ENCODE assay signal across 16 cellular contexts in genomic region chr11:122715883-122716282, GRCh38.
DNase-seq lines count a peak whose midpoint lies in the region; ATAC-seq and TF ChIP-seq lines count a peak whose summit lies in the region.
"Had no signal": no experiment of that assay in that cellular context is flagged by ENCODE, and none has a peak within 500 bp of the region (broad histone marks: within the 10 kb centered on the region; RNA-seq: fewer than 3 reads in every experiment).

No MANE protein-coding gene starts in this region.

- peak overlapping the region; percentile 14 to 74 (median 68) for H3K27ac Mint-ChIP-seq in CD4-positive, CD25-positive, alpha-beta regulatory T cell

- no peaks in the 10 kb centered on the region for H3K9me3 Mint-ChIP-seq in CD4-positive, CD25-positive, alpha-beta regulatory T cell

- peak overlapping the region in 1 of 4 donors; percentile 21 for H3K4me3 Mint-ChIP-seq in CD4-positive, CD25-positive, alpha-beta regulatory T cell

- H3K4me1 ChIP-seq in CD4-positive, CD25-positive, alpha-beta regulatory T cell (ENCODE audit: control insufficient read depth, insufficient read depth, low read length, poor library complexity, severe bottlenecking): peaks cover 20% of the 10 kb centered on the region
- H3K4me1 ChIP-seq in neutrophil (ENCODE audit: control insufficient read depth in 1 of 2, insufficient read depth in 1 of 2, low read depth in 1 of 2, low read length in 1 of 2): peaks cover 55 to 62% of the 10 kb centered on the region in 2 experiments
- no peaks in the 10 kb centered on the region for H3K4me1 ChIP-seq in prostate gland (replicated peaks)

- no peak for DNase-seq in CD4-positive, CD25-positive, alpha-beta regulatory T cell
- DNase-seq in HL-60 (ENCODE audit: low read depth in 1 of 2, low spot score in 1 of 2) (no peak), prostate gland (ENCODE audit: low spot score) (no peak), NCI-H446 treated with DMSO at 0.1 percent for 48 hours (lab: John Stamatoyannopoulos, UW) (no peak)
- DNase-seq: hippocampal formation; Kasumi-1; midbrain; NCI-H2171; NCI-H748 treated with DMSO at 0.1 percent for 48 hours; occipital lobe; stimulated activated CD4-positive, alpha-beta T cell treated with anti-CD3 and anti-CD28 coated beads, Interleukin-4, amount 100 ng/mL, for 1 hour had no signal

- TF ChIP-seq POLR2A in prostate gland (IDR thresholded peaks at IDR 0.05): no peak

- no peak overlapping the region for H3K4me3 ChIP-seq in CD4-positive, CD25-positive, alpha-beta regulatory T cell (ENCODE audit: low read depth, low read length)
- no peak overlapping the region for H3K4me3 ChIP-seq in HL-60 (replicated peaks; ENCODE audit: insufficient read depth, low read length)
- no peak overlapping the region for H3K4me3 ChIP-seq in neutrophil (ENCODE audit: low read depth in 1 of 2, low read length in 1 of 2)
- no peak overlapping the region for H3K4me3 ChIP-seq in prostate gland
- H3K4me3 ChIP-seq: thoracic aorta had no signal

- H3K9me3 ChIP-seq in CD4-positive, CD25-positive, alpha-beta regulatory T cell (ENCODE audit: control insufficient read depth in 2 of 2, low read length in 2 of 2): no peaks in the 10 kb centered on the region
- H3K9me3 ChIP-seq in neutrophil: no peaks in the 10 kb centered on the region
- no peaks in the 10 kb centered on the region for H3K9me3 ChIP-seq in prostate gland
- H3K9me3 ChIP-seq: thoracic aorta had no signal

- H3K27ac ChIP-seq in CD4-positive, CD25-positive, alpha-beta regulatory T cell (ENCODE audit: insufficient read depth, low read length, poor library complexity, severe bottlenecking): no peak overlapping the region
- H3K27ac ChIP-seq in HL-60 (replicated peaks): peak overlapping the region; percentile 73
- peak overlapping the region; percentile 37 for H3K27ac ChIP-seq in angular gyrus (ENCODE audit: low read depth, low read length)
- peak overlapping the region; percentile 97 for H3K27ac ChIP-seq in neutrophil
- H3K27ac ChIP-seq in prostate gland: no peak overlapping the region
- H3K27ac ChIP-seq: thoracic aorta had no signal

- intact Hi-C loops in prostate gland (cut with DNase I): no loop called here

- TF ChIP-seq CTCF in HL-60 (IDR thresholded peaks at IDR 0.05; ENCODE audit: insufficient read depth, low read length) (no peak), neutrophil (IDR thresholded peaks at IDR 0.05) (no peak), prostate gland (IDR thresholded peaks at IDR 0.05) (no peak)

- H3K4me1 Mint-ChIP-seq in CD4-positive, CD25-positive, alpha-beta regulatory T cell: peaks cover 9 to 90% (median 52%) of the 10 kb centered on the region in 4 donors

- peaks cover 5% of the 10 kb centered on the region for H3K36me3 ChIP-seq in CD4-positive, CD25-positive, alpha-beta regulatory T cell (ENCODE audit: control insufficient read depth, insufficient read depth, low read length)
- H3K36me3 ChIP-seq in neutrophil (no peaks in the 10 kb centered on the region), prostate gland (no peaks in the 10 kb centered on the region)
- H3K36me3 ChIP-seq: thoracic aorta had no signal

- no peaks in the 10 kb centered on the region for H3K27me3 ChIP-seq in CD4-positive, CD25-positive, alpha-beta regulatory T cell (ENCODE audit: control insufficient read depth, insufficient read depth, low read length)
- H3K27me3 ChIP-seq in HL-60 (ENCODE audit: insufficient read depth, poor library complexity, severe bottlenecking) (no peaks in the 10 kb centered on the region), neutrophil (no peaks in the 10 kb centered on the region), prostate gland (replicated peaks; ENCODE audit: insufficient read depth) (no peaks in the 10 kb centered on the region)

- peaks cover 23% of the 10 kb centered on the region for H3K36me3 Mint-ChIP-seq in CD4-positive, CD25-positive, alpha-beta regulatory T cell

- no peak for ATAC-seq in CD4-positive, CD25-positive, alpha-beta regulatory T cell (ENCODE audit: low read depth in 2 of 2)
- ATAC-seq in HG02981 (IDR thresholded peaks at IDR 0.05; ENCODE audit: unreplicated experiment) (no peak), GM21737 (IDR thresholded peaks at IDR 0.05; ENCODE audit: unreplicated experiment) (no peak)

- H3K27me3 Mint-ChIP-seq in CD4-positive, CD25-positive, alpha-beta regulatory T cell: no peaks in the 10 kb centered on the region

- WGBS in prostate gland: 51% methylated on average over 5 of the region's 5 CpGs

Comparison
In these comparisons a context has a peak if more than half of its experiments do, and no peak if none do; other contexts are left out.
1. H3K27ac ChIP-seq: peak in HL-60 (single experiment), angular gyrus (single experiment) and neutrophil (single experiment); none in CD4-positive, CD25-positive, alpha-beta regulatory T cell (single experiment) and prostate gland (0 of 2).